22 cellular contexts compared by ENCODE assay signal in genomic region chr14:89869606-89870005, GRCh38.
"Had no signal": no experiment of that assay in that cellular context is flagged by ENCODE, and none has a peak within 500 bp of the region (broad histone marks: within the 10 kb centered on the region; RNA-seq: fewer than 3 reads in every experiment).

No MANE protein-coding gene starts in this region.

- H3K27ac ChIP-seq: coronary artery, dorsolateral prefrontal cortex, gastrocnemius medialis, heart right ventricle, left lung, lower lobe of right lung had no signal

- FAIRE-seq: colon, endothelial cell of umbilical vein, islet of Langerhans, keratinocyte had no signal

- H3K4me3 ChIP-seq: coronary artery, dorsolateral prefrontal cortex, esophagus squamous epithelium, gastrocnemius medialis, heart right ventricle, left lung, lower lobe of right lung, mucosa of descending colon had no signal

- H3K27me3 ChIP-seq: dorsolateral prefrontal cortex, esophagus squamous epithelium, gastrocnemius medialis, heart right ventricle, left lung had no signal

- ATAC-seq: gastrocnemius medialis, heart right ventricle, left colon, left lung, left ventricle myocardium superior, lower lobe of right lung, mucosa of descending colon had no signal

- H3K4me1 ChIP-seq: gastrocnemius medialis, heart right ventricle, left lung, lower lobe of right lung had no signal

- DNase-seq: dermis blood vessel endothelial cell; dorsolateral prefrontal cortex; effector CD4-positive, alpha-beta T cell; effector memory CD4-positive, alpha-beta T cell; esophagus squamous epithelium; foreskin melanocyte; gastrocnemius medialis; glutamatergic neuron; head of caudate nucleus; heart right ventricle; hippocampal formation; left colon; left lung; left ventricle myocardium superior; lower lobe of right lung; mesenchymal stem cell; mucosa of descending colon had no signal

- H3K36me3 ChIP-seq: esophagus squamous epithelium, gastrocnemius medialis, heart right ventricle, left lung, lower lobe of right lung had no signal

- H3K9me3 ChIP-seq: gastrocnemius medialis had no signal
